Comparison of ENCODE assay signal across 11 cellular contexts in the genomic region with DNA sequence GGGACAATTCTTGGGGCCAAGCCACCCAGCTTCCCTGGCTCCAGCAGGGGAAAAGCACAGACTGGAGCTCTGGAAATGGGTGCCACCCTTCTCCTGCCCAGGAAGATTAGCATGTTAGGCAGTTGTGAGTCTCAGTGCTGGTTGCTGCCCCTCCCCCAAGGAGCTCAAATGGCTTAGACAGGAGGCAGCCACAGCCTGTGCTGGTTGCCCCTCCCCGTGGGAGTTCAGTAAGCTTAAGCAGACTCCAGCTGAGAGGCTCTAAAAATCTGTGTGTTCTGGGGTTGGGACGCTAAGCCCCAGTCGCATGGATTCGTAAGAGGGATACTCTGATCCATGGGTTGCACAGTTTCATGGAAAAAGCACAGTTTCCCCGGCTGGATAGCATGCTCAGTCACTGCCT.
"Had no signal": no experiment of that assay in that cellular context is flagged by ENCODE, and none has a peak within 500 bp of the region (broad histone marks: within the 10 kb centered on the region; RNA-seq: fewer than 3 reads in every experiment).

No MANE protein-coding gene starts in this region.

- H3K4me3 ChIP-seq: body of pancreas, colonic mucosa, esophagus muscularis mucosa, prostate gland had no signal

- DNase-seq: activated CD4-positive, alpha-beta T cell treated with anti-CD3 and anti-CD28 coated beads, Interleukin-2, amount 50 U/mL, for 48 hours; activated effector memory CD4-positive, alpha-beta T cell treated with Interleukin-2 at 50 U/mL for 16 hours; activated T-cell treated with anti-CD3 and anti-CD28 coated beads, Interleukin-2, amount 50 U/mL, for 4 hours; amygdala; body of pancreas; caudate nucleus; colonic mucosa; hippocampal formation; kidney glomerular epithelial cell had no signal

- H3K4me1 ChIP-seq: body of pancreas, colonic mucosa, esophagus muscularis mucosa, prostate gland had no signal

- H3K36me3 ChIP-seq: colonic mucosa, esophagus muscularis mucosa, prostate gland had no signal

- H3K27ac ChIP-seq: body of pancreas, colonic mucosa, esophagus muscularis mucosa, prostate gland had no signal

- H3K27me3 ChIP-seq: body of pancreas, colonic mucosa, esophagus muscularis mucosa had no signal
